2 cellular contexts compared by ENCODE assay signal in genomic region chr11:124039557-124039956, GRCh38.
TF ChIP-seq lines count a peak whose summit lies in the region.

No MANE protein-coding gene starts in this region.

TF ChIP-seq in GM23338, 12 proteins besides CTCF, POLR2A, EP300 and RAD21:
- TF ChIP-seq EZH2 (IDR thresholded peaks at IDR 0.05; ENCODE audit: low read depth, unreplicated experiment) (no peak), ZNF331 (CRISPR knock-in tag; IDR thresholded peaks at IDR 0.05; ENCODE audit: low read depth) (no peak), NANOG (IDR thresholded peaks at IDR 0.05; ENCODE audit: borderline replicate concordance) (no peak), JUNB (IDR thresholded peaks at IDR 0.05; ENCODE audit: unreplicated experiment) (no peak), STAT1 (IDR thresholded peaks at IDR 0.05; ENCODE audit: unreplicated experiment) (no peak), ZNF114 (CRISPR knock-in tag; IDR thresholded peaks at IDR 0.05) (no peak), POLR2AphosphoS5 (IDR thresholded peaks at IDR 0.05; ENCODE audit: low read depth) (no peak), EZH2phosphoT487 (IDR thresholded peaks at IDR 0.05; ENCODE audit: unreplicated experiment) (no peak), CREB1 (CRISPR knock-in tag; IDR thresholded peaks at IDR 0.05; ENCODE audit: low read depth) (no peak), REST (IDR thresholded peaks at IDR 0.05; ENCODE audit: unreplicated experiment) (no peak)
- TF ChIP-seq, protein P1, sequence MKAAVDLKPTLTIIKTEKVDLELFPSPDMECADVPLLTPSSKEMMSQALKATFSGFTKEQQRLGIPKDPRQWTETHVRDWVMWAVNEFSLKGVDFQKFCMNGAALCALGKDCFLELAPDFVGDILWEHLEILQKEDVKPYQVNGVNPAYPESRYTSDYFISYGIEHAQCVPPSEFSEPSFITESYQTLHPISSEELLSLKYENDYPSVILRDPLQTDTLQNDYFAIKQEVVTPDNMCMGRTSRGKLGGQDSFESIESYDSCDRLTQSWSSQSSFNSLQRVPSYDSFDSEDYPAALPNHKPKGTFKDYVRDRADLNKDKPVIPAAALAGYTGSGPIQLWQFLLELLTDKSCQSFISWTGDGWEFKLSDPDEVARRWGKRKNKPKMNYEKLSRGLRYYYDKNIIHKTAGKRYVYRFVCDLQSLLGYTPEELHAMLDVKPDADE (IDR thresholded peaks at IDR 0.05), result no peak
- TF ChIP-seq, protein P2, sequence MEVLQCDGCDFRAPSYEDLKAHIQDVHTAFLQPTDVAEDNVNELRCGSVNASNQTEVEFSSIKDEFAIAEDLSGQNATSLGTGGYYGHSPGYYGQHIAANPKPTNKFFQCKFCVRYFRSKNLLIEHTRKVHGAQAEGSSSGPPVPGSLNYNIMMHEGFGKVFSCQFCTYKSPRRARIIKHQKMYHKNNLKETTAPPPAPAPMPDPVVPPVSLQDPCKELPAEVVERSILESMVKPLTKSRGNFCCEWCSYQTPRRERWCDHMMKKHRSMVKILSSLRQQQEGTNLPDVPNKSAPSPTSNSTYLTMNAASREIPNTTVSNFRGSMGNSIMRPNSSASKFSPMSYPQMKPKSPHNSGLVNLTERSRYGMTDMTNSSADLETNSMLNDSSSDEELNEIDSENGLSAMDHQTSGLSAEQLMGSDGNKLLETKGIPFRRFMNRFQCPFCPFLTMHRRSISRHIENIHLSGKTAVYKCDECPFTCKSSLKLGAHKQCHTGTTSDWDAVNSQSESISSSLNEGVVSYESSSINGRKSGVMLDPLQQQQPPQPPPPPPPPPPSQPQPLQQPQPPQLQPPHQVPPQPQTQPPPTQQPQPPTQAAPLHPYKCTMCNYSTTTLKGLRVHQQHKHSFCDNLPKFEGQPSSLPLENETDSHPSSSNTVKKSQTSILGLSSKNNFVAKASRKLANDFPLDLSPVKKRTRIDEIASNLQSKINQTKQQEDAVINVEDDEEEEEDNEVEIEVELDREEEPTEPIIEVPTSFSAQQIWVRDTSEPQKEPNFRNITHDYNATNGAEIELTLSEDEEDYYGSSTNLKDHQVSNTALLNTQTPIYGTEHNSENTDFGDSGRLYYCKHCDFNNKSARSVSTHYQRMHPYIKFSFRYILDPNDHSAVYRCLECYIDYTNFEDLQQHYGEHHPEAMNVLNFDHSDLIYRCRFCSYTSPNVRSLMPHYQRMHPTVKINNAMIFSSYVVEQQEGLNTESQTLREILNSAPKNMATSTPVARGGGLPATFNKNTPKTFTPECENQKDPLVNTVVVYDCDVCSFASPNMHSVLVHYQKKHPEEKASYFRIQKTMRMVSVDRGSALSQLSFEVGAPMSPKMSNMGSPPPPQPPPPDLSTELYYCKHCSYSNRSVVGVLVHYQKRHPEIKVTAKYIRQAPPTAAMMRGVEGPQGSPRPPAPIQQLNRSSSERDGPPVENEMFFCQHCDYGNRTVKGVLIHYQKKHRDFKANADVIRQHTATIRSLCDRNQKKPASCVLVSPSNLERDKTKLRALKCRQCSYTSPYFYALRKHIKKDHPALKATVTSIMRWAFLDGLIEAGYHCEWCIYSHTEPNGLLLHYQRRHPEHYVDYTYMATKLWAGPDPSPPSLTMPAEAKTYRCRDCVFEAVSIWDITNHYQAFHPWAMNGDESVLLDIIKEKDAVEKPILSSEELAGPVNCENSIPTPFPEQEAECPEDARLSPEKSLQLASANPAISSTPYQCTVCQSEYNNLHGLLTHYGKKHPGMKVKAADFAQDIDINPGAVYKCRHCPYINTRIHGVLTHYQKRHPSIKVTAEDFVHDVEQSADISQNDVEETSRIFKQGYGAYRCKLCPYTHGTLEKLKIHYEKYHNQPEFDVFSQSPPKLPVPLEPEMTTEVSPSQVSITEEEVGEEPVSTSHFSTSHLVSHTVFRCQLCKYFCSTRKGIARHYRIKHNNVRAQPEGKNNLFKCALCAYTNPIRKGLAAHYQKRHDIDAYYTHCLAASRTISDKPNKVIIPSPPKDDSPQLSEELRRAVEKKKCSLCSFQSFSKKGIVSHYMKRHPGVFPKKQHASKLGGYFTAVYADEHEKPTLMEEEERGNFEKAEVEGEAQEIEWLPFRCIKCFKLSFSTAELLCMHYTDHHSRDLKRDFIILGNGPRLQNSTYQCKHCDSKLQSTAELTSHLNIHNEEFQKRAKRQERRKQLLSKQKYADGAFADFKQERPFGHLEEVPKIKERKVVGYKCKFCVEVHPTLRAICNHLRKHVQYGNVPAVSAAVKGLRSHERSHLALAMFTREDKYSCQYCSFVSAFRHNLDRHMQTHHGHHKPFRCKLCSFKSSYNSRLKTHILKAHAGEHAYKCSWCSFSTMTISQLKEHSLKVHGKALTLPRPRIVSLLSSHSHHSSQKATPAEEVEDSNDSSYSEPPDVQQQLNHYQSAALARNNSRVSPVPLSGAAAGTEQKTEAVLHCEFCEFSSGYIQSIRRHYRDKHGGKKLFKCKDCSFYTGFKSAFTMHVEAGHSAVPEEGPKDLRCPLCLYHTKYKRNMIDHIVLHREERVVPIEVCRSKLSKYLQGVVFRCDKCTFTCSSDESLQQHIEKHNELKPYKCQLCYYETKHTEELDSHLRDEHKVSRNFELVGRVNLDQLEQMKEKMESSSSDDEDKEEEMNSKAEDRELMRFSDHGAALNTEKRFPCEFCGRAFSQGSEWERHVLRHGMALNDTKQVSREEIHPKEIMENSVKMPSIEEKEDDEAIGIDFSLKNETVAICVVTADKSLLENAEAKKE (CRISPR knock-in tag; IDR thresholded peaks at IDR 0.05), result no peak

TF ChIP-seq in WTC11, 78 proteins besides CTCF, POLR2A, EP300 and RAD21:
- TF ChIP-seq TCF7 (CRISPR knock-in tag; IDR thresholded peaks at IDR 0.05; ENCODE audit: low read depth), result no peak
- no peak for TF ChIP-seq E2F5 (CRISPR knock-in tag; IDR thresholded peaks at IDR 0.05)
- TF ChIP-seq ZNF423 (CRISPR knock-in tag; IDR thresholded peaks at IDR 0.05), result no peak
- TF ChIP-seq FOXP1 (CRISPR knock-in tag; IDR thresholded peaks at IDR 0.05; ENCODE audit: borderline replicate concordance), result no peak
- no peak for TF ChIP-seq CREM (CRISPR knock-in tag; IDR thresholded peaks at IDR 0.05)
- no peak for TF ChIP-seq ZNF532 (CRISPR knock-in tag; IDR thresholded peaks at IDR 0.05; ENCODE audit: borderline replicate concordance)
